In the genomic region with DNA sequence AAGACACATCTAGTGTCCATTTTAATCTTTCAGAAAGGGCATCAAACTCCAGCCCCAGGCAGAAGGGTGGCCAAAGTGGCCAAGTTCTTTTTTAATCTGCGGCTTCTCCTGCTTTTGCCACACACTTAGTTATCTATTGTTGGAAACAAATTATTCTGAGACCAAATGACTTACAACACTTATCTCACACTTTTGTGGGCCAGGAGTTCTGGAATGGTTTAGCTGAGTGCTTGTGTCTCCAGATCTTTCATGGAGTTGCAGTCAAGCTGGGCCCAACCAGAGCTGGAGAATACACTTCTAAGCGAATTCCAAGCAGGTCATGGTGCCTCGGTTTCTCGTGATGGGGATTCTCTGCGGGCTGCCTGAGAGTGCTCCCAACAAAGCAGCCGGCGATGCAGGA, we compare ENCODE assay signal across 19 cellular contexts. TPM values are rescaled to one million over a fixed set of nuclear protein-coding genes. Genes with fewer than 3 reads are reported as not detected.
DNase-seq lines count a peak whose midpoint lies in the region; ATAC-seq and TF ChIP-seq lines count a peak whose summit lies in the region.
"Had no signal": no experiment of that assay in that cellular context is flagged by ENCODE, and none has a peak within 500 bp of the region (broad histone marks: within the 10 kb centered on the region; RNA-seq: fewer than 3 reads in every experiment).

No MANE protein-coding gene starts in this region.

- no peaks in the 10 kb centered on the region for H3K36me3 ChIP-seq in parathyroid adenoma (ENCODE audit: control insufficient read depth, insufficient read depth, low read length)
- H3K36me3 ChIP-seq: vagina had no signal

- H3K79me2 ChIP-seq in parathyroid adenoma = no peaks in the 10 kb centered on the region

- peak overlapping the region; percentile 94 for H3K27ac Mint-ChIP-seq in activated CD8-positive, alpha-beta memory T cell treated with anti-CD3 and anti-CD28 coated beads, Interleukin-2, amount 10 ng/mL, durations not matched to agents 7 days and 5 days
- peak overlapping the region; percentile 98 to 99 for H3K27ac Mint-ChIP-seq in T-cell
- H3K27ac Mint-ChIP-seq in effector memory CD8-positive, alpha-beta T cell = peak overlapping the region; percentile 87 to 91

- no peaks in the 10 kb centered on the region for H3K9me3 Mint-ChIP-seq in activated CD8-positive, alpha-beta memory T cell treated with anti-CD3 and anti-CD28 coated beads, Interleukin-2, amount 10 ng/mL, durations not matched to agents 7 days and 5 days (ENCODE audit: low read depth)
- H3K9me3 Mint-ChIP-seq in T-cell = no peaks in the 10 kb centered on the region
- H3K9me3 Mint-ChIP-seq in effector memory CD8-positive, alpha-beta T cell = no peaks in the 10 kb centered on the region

- peaks cover 5% of the 10 kb centered on the region for H3K4me1 ChIP-seq in parathyroid adenoma

- no peak overlapping the region for H3K4me3 ChIP-seq in parathyroid adenoma (ENCODE audit: low read depth, low read length)
- H3K4me3 ChIP-seq: K562, psoas muscle, vagina had no signal

- peak overlapping the region; percentile 58 for H2AFZ ChIP-seq in parathyroid adenoma

- no peak overlapping the region for H3K9ac ChIP-seq in parathyroid adenoma

- DNase-seq in activated CD8-positive, alpha-beta memory T cell treated with anti-CD3 and anti-CD28 coated beads, Interleukin-2, amount 10 ng/mL, durations not matched to agents 7 days and 5 days = no peak
- DNase-seq in activated CD8-positive, alpha-beta memory T cell treated with anti-CD3 and anti-CD28 coated beads for 24 hours = no peak
- DNase-seq in T-cell (no peak), middle frontal gyrus (ENCODE audit: extremely low spot score, low spot score) (no peak), NCI-H2196 (lab: John Stamatoyannopoulos, UW; ENCODE audit: unreplicated experiment) (no peak)
- DNase-seq in effector memory CD8-positive, alpha-beta T cell = no peak
- DNase-seq: ACHN, Caco-2, caudate nucleus, hypothalamus, NCI-H1092 had no signal

- no peak overlapping the region for H3K27ac ChIP-seq in parathyroid adenoma
- H3K27ac ChIP-seq: HL-60, psoas muscle, vagina had no signal

- TF ChIP-seq CTCF in parathyroid adenoma (IDR thresholded peaks at IDR 0.05) = no peak

- no peak overlapping the region for H3K4me2 ChIP-seq in parathyroid adenoma (ENCODE audit: low read length)

- ATAC-seq in activated CD8-positive, alpha-beta memory T cell treated with anti-CD3 and anti-CD28 coated beads, Interleukin-2, amount 10 ng/mL, durations not matched to agents 7 days and 5 days = no peak
- no peak for ATAC-seq in T-cell (replicated peaks in 1 of 4)
- no peak for ATAC-seq in effector memory CD8-positive, alpha-beta T cell (replicated peaks)
- ATAC-seq in HG03565 (IDR thresholded peaks at IDR 0.05; ENCODE audit: unreplicated experiment) = no peak
- ATAC-seq: K562, psoas muscle, SK-N-SH treated with all-trans-retinoic acid at 6 μM for 48 hours had no signal

- no peaks in the 10 kb centered on the region for H3K27me3 Mint-ChIP-seq in activated CD8-positive, alpha-beta memory T cell treated with anti-CD3 and anti-CD28 coated beads, Interleukin-2, amount 10 ng/mL, durations not matched to agents 7 days and 5 days
- H3K27me3 Mint-ChIP-seq in T-cell = no peaks in the 10 kb centered on the region
- H3K27me3 Mint-ChIP-seq in effector memory CD8-positive, alpha-beta T cell = no peaks in the 10 kb centered on the region

- H3K9me3 ChIP-seq in parathyroid adenoma (ENCODE audit: control insufficient read depth, low read length) = no peaks in the 10 kb centered on the region
- H3K9me3 ChIP-seq: Caco-2, psoas muscle, vagina had no signal

- H3K36me3 Mint-ChIP-seq in activated CD8-positive, alpha-beta memory T cell treated with anti-CD3 and anti-CD28 coated beads, Interleukin-2, amount 10 ng/mL, durations not matched to agents 7 days and 5 days = peaks cover 16% of the 10 kb centered on the region
- H3K36me3 Mint-ChIP-seq in T-cell = peaks cover 16% of the 10 kb centered on the region
- peaks cover 15% of the 10 kb centered on the region for H3K36me3 Mint-ChIP-seq in effector memory CD8-positive, alpha-beta T cell (ENCODE audit: insufficient read depth)

- CTCF ChIA-PET in activated CD8-positive, alpha-beta memory T cell treated with anti-CD3 and anti-CD28 coated beads, Interleukin-2, amount 10 ng/mL, durations not matched to agents 7 days and 5 days (lab: Charles Lee) = interaction anchor here (0.8 to 7.2 kb wide), 4 partner anchors 9 to 83 kb away, joined by 3 to 156 read pairs (median 4); no protein-coding TSS in a partner anchor
- CTCF ChIA-PET in T-cell (lab: Charles Lee) = interaction anchor here (0.5 to 4.2 kb wide), 6 partner anchors 9 to 98 kb away, joined by 3 to 77 read pairs (median 4); no protein-coding TSS in a partner anchor

- peaks cover 81% of the 10 kb centered on the region for H3K4me1 Mint-ChIP-seq in activated CD8-positive, alpha-beta memory T cell treated with anti-CD3 and anti-CD28 coated beads, Interleukin-2, amount 10 ng/mL, durations not matched to agents 7 days and 5 days
- H3K4me1 Mint-ChIP-seq in T-cell = peaks cover 82 to 86% (median 84%) of the 10 kb centered on the region in 3 donors
- H3K4me1 Mint-ChIP-seq in effector memory CD8-positive, alpha-beta T cell (ENCODE audit: low read depth in 2 of 2) = peaks cover 15 to 58% of the 10 kb centered on the region in 2 donors

- peak overlapping the region; percentile 73 for H3K4me3 Mint-ChIP-seq in activated CD8-positive, alpha-beta memory T cell treated with anti-CD3 and anti-CD28 coated beads, Interleukin-2, amount 10 ng/mL, durations not matched to agents 7 days and 5 days
- peak overlapping the region; percentile 88 to 91 (median 90) for H3K4me3 Mint-ChIP-seq in T-cell
- H3K4me3 Mint-ChIP-seq in effector memory CD8-positive, alpha-beta T cell = peak overlapping the region; percentile 27 to 79

- POLR2A ChIA-PET in T-cell (lab: Charles Lee) = interaction anchor here (1.0 to 1.8 kb wide), 3 partner anchors 8 to 17 kb away, joined by 3 to 4 read pairs (median 3); no protein-coding TSS in a partner anchor

- H3K27me3 ChIP-seq in parathyroid adenoma (ENCODE audit: control insufficient read depth, insufficient read depth, low read length) = no peaks in the 10 kb centered on the region
- H3K27me3 ChIP-seq: vagina had no signal

RNA-seq across cellular contexts. Expression of gene TXK, which starts 4.0 kb away (rescaled TPM):
- total RNA-seq in activated CD8-positive, alpha-beta memory T cell treated with anti-CD3 and anti-CD28 coated beads, Interleukin-2, amount 10 ng/mL, durations not matched to agents 7 days and 5 days = 10 to 100 TPM; 21.2 to 24.0 TPM
- total RNA-seq in T-cell = 100 to 1,000 TPM in 1 of 5 donors, 10 to 100 TPM in 4; 55.3 to 161 (median 77.9) TPM
- total RNA-seq: G401 had no signal
